Comparison of ENCODE assay signal across 17 cellular contexts in the genomic region with DNA sequence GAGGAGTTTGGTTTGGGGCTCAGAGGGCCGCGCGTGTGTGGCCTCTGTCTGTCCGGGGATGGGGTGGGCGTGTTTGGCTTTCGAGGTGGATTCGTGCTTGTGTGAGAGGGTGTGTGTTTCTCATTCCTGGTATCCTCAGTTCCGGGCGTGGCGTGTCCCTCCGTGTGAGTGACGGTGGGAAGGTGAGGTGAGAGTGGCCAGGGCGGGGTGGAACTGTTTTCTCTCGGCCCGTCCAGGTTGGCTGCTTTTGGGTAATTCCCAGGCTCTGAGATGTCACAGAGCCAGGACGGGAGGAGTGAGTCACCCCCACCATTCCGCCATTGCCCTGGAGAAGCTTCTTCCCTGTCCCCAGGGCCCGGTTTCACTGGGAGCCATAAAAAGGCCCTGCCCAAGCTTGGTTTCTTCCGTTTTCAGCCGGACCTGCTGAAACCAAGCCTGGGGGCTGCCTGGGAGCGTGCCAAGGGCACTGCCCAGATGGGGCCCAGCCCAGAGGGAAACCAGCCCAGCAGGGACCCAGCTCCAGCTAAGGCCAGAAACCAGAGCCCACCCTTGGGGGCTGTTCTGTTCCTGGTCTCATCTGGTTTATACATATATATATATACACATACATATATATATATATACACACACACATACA. TPM values are rescaled to one million over a fixed set of nuclear protein-coding genes. Genes with fewer than 3 reads are reported as not detected.
DNase-seq lines count a peak whose midpoint lies in the region; ATAC-seq and TF ChIP-seq lines count a peak whose summit lies in the region.
"Had no signal": no experiment of that assay in that cellular context is flagged by ENCODE, and none has a peak within 500 bp of the region (broad histone marks: within the 10 kb centered on the region; RNA-seq: fewer than 3 reads in every experiment).

No MANE protein-coding gene starts in this region.

- peaks cover 7% of the 10 kb centered on the region for H3K9me3 Mint-ChIP-seq in chondrocyte (ENCODE audit: low read depth)
- H3K9me3 Mint-ChIP-seq: activated CD8-positive, alpha-beta T cell treated with anti-CD3 and anti-CD28 coated beads for 36 hours had no signal

- no peaks in the 10 kb centered on the region for H3K36me3 ChIP-seq in aorta (ENCODE audit: control insufficient read depth in 1 of 2, insufficient read depth in 2 of 2, low read length in 1 of 2)
- H3K36me3 ChIP-seq: neutrophil had no signal

- DNase-seq in cardiac septum (ENCODE audit: low spot score) (peak; percentile 43), Right ventricle myocardium inferior (ENCODE audit: missing footprints) (no peak), chondrocyte (ENCODE audit: low spot score) (peak; percentile 64), mesenteric fat pad (ENCODE audit: low spot score) (peak; percentile 83), aorta (peak; percentile 35 to 59)
- no peak for DNase-seq in activated CD4-positive, alpha-beta T cell treated with anti-CD3 and anti-CD28 coated beads for 48 hours
- DNase-seq: activated CD8-positive, alpha-beta T cell treated with anti-CD3 and anti-CD28 coated beads for 36 hours; activated gamma-delta T cell; head of caudate nucleus; NCI-H510A treated with DMSO at 0.1 percent for 48 hours; substantia nigra had no signal

- no peak overlapping the region for H3K4me3 ChIP-seq in aorta (ENCODE audit: low read length in 2 of 2)
- H3K4me3 ChIP-seq: body of pancreas had no signal

- H3K36me3 Mint-ChIP-seq in chondrocyte (ENCODE audit: low read depth): no peaks in the 10 kb centered on the region

- H3K4me3 Mint-ChIP-seq in chondrocyte (ENCODE audit: unreplicated experiment): no peak overlapping the region
- H3K4me3 Mint-ChIP-seq: activated CD8-positive, alpha-beta T cell treated with anti-CD3 and anti-CD28 coated beads for 36 hours had no signal

- no peak overlapping the region for H3K27ac Mint-ChIP-seq in chondrocyte (ENCODE audit: unreplicated experiment)
- H3K27ac Mint-ChIP-seq: activated CD8-positive, alpha-beta T cell treated with anti-CD3 and anti-CD28 coated beads for 36 hours had no signal

- H3K27me3 ChIP-seq in aorta (ENCODE audit: control insufficient read depth in 1 of 2, insufficient read depth in 2 of 2, low read length in 1 of 2): no peaks in the 10 kb centered on the region
- H3K27me3 ChIP-seq: body of pancreas had no signal

- H3K27ac ChIP-seq in aorta (ENCODE audit: low read depth in 1 of 2, low read length in 2 of 2): no peak overlapping the region
- H3K27ac ChIP-seq: body of pancreas, neutrophil had no signal

- ATAC-seq in Right ventricle myocardium inferior (no peak), aorta (ENCODE audit: low FRiP score) (no peak), HG03139 (IDR thresholded peaks at IDR 0.05; ENCODE audit: unreplicated experiment) (no peak), GM18502 (IDR thresholded peaks at IDR 0.05; ENCODE audit: poor library complexity, unreplicated experiment) (no peak)
- ATAC-seq: activated CD8-positive, alpha-beta T cell treated with anti-CD3 and anti-CD28 coated beads for 36 hours; body of pancreas had no signal

- intact Hi-C loops in cardiac septum (cut with DNase I) (no loop called here), Right ventricle myocardium inferior (cut with DNase I) (no loop called here), aorta (cut with DNase I) (loop anchor here in 1 of 2 donors (2.0 kb wide), 1 partner anchor 47 kb away; no protein-coding TSS in a partner anchor)

- 85 to 86% methylated on average over 21 of the region's 21 CpGs for WGBS in aorta, 2 donors

- no peaks in the 10 kb centered on the region for H3K9me3 ChIP-seq in aorta (ENCODE audit: control insufficient read depth, low read length)
- H3K9me3 ChIP-seq: body of pancreas, neutrophil had no signal

- H3K27me3 Mint-ChIP-seq in chondrocyte (ENCODE audit: low read depth): peaks cover 1% of the 10 kb centered on the region

- TF ChIP-seq CTCF in chondrocyte (IDR thresholded peaks at IDR 0.05): no peak

- no peaks in the 10 kb centered on the region for H3K4me1 Mint-ChIP-seq in chondrocyte (ENCODE audit: low read depth)

- no peaks in the 10 kb centered on the region for H3K4me1 ChIP-seq in aorta (ENCODE audit: control insufficient read depth in 1 of 2, insufficient read depth in 2 of 2, low read length in 2 of 2)

RNA-seq across cellular contexts. Expression of a gene that starts 21.2 kb away (rescaled TPM):
- total RNA-seq in cardiac septum (not detected), Right ventricle myocardium inferior (not detected), chondrocyte (0.35 to 0.80 TPM (median 0.51 TPM) in 3 replicates), mesenteric fat pad (0.71 TPM), aorta (under 1 TPM; 0.19 to 0.84 TPM)
- polyA plus RNA-seq in aorta: 10 to 100 TPM in 1 of 2 donors, under 1 TPM in 1; 0.69 to 16.9 TPM

RNA-seq across cellular contexts. Expression of a gene that starts 32.7 kb away (rescaled TPM):
- total RNA-seq in cardiac septum: 0.35 TPM
- total RNA-seq in Right ventricle myocardium inferior: 0.27 TPM
- total RNA-seq in chondrocyte: 0.51 to 1.7 TPM (median 0.99 TPM) in 3 replicates
- 1.7 TPM for total RNA-seq in mesenteric fat pad
- total RNA-seq in aorta: 1 to 10 TPM; 1.3 to 7.4 TPM
- polyA plus RNA-seq in aorta: 1 to 10 TPM in 1 of 2 donors, not detected in 1; 5.3 TPM
- total RNA-seq: A673; activated CD8-positive, alpha-beta T cell treated with anti-CD3 and anti-CD28 coated beads for 36 hours had no signal

RNA-seq across cellular contexts. Expression of a gene that starts 39.5 kb away (rescaled TPM):
- total RNA-seq in cardiac septum: not detected
- total RNA-seq in Right ventricle myocardium inferior: not detected
- 0.32 TPM in 1 of 3 replicates, not detected in the others for total RNA-seq in chondrocyte
- not detected for total RNA-seq in mesenteric fat pad
- not detected for total RNA-seq in aorta
- 10 to 100 TPM in 1 of 2 donors, 1 to 10 TPM in 1; 1.3 to 17.4 TPM for polyA plus RNA-seq in aorta
- total RNA-seq: A673; activated CD8-positive, alpha-beta T cell treated with anti-CD3 and anti-CD28 coated beads for 36 hours had no signal

RNA-seq across cellular contexts. Expression of a gene that starts 51.4 kb away (rescaled TPM):
- total RNA-seq in cardiac septum (not detected), Right ventricle myocardium inferior (not detected), chondrocyte (0.25 TPM in 1 of 3 replicates, not detected in the others), mesenteric fat pad (not detected), aorta (not detected)
- polyA plus RNA-seq in aorta: not detected
- total RNA-seq: A673; activated CD8-positive, alpha-beta T cell treated with anti-CD3 and anti-CD28 coated beads for 36 hours; body of pancreas; liver had no signal

Comparison
In these comparisons a context has a peak if more than half of its experiments do, and no peak if none do; other contexts are left out.
1. DNase-seq: peak in cardiac septum (single experiment), chondrocyte (single experiment), mesenteric fat pad (single experiment) and aorta (2 of 2); none in Right ventricle myocardium inferior (single experiment) and activated CD4-positive, alpha-beta T cell treated with anti-CD3 and anti-CD28 coated beads for 48 hours (single experiment).